Comparison of ENCODE assay signal across 1 cellular context in the genomic region with DNA sequence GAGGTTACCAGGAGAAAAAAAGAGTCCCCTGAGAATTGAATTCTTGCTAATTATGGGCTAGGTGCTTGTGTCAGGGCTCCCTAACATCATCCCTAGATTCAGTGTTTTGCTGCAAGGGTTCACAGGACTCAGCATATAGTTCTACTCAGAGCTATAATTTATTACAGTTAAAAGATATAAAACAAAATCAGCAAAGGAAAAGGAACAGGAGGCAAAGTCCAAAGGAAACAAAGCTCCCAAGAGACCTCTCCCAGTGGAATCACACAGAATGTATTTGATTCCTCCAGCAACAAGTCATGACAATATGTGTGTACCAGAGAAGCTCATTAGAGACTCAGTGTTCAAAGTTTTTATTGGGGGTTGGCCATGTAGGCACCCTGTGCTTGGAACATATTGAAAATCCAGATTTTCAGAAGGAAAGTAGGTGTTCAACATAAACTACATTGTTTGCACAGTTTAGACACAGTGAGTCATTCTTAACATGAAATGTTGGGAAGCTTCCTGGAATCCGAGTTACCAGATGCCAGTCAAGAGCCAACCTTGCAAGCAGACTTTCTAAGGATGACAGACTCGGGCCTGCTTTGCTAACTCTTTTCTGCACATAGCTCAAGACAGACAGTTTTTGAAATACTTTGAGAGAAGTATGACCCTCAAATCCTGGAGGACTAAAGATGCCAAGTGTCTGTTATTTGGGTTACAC.
TF ChIP-seq lines count a peak whose summit lies in the region.

No MANE protein-coding gene starts in this region.

TF ChIP-seq in GM12878, 131 proteins besides CTCF, POLR2A, EP300 and RAD21 (continued from another document):
- TF ChIP-seq, protein P1, sequence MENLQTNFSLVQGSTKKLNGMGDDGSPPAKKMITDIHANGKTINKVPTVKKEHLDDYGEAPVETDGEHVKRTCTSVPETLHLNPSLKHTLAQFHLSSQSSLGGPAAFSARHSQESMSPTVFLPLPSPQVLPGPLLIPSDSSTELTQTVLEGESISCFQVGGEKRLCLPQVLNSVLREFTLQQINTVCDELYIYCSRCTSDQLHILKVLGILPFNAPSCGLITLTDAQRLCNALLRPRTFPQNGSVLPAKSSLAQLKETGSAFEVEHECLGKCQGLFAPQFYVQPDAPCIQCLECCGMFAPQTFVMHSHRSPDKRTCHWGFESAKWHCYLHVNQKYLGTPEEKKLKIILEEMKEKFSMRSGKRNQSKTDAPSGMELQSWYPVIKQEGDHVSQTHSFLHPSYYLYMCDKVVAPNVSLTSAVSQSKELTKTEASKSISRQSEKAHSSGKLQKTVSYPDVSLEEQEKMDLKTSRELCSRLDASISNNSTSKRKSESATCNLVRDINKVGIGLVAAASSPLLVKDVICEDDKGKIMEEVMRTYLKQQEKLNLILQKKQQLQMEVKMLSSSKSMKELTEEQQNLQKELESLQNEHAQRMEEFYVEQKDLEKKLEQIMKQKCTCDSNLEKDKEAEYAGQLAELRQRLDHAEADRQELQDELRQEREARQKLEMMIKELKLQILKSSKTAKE (IDR thresholded peaks at IDR 0.05; ENCODE audit: low read depth, poor library complexity, severe bottlenecking), result no peak
